ENCODE assay signal across 32 cellular contexts in the genomic region with DNA sequence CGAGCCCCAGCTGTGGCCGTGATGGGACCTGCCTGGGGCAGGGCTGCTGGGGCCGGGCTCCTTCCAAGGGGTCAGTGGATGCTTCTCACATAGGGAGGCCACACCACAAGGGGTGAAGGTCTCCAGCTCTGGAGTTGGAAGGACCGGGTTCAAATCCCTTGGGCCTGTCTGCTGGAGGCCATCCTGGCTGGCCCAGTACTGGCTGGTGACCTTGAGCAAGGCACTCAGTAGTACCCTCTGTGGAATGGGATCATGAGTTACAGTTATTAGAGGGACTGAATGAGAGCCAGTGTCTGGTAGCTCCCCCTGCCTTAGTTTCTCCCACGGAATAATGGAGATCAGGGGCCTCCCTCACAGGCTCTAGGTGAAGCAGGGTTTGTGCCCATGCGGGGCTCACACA. TPM values are rescaled to one million over a fixed set of nuclear protein-coding genes. Genes with fewer than 3 reads are reported as not detected.
"Had no signal": no experiment of that assay in that cellular context is flagged by ENCODE, and none has a peak within 500 bp of the region (broad histone marks: within the 10 kb centered on the region; RNA-seq: fewer than 3 reads in every experiment).

No MANE protein-coding gene starts in this region.

- H3K9me2 ChIP-seq: SK-N-SH had no signal

- H3K4me1 ChIP-seq: adrenal gland, body of pancreas, upper lobe of right lung had no signal

- ATAC-seq: body of pancreas, esophagus mucosa, foreskin keratinocyte, left lobe of liver, upper lobe of right lung had no signal

- H3K4me2 ChIP-seq: SK-N-SH, smooth muscle cell had no signal

- H3K4me3 ChIP-seq: adrenal gland, body of pancreas, cardiac muscle cell, coronary artery, heart left ventricle, lung, ovary, smooth muscle cell, suprapubic skin, tibial artery, upper lobe of right lung had no signal

- H3K27ac ChIP-seq: adrenal gland, body of pancreas, cardiac muscle cell, coronary artery, dorsolateral prefrontal cortex, foreskin keratinocyte, suprapubic skin, tibial artery, upper lobe of right lung had no signal

- H3K9me3 ChIP-seq: adrenal gland, body of pancreas, heart left ventricle, ovary, SK-N-SH, suprapubic skin, tibial artery, upper lobe of right lung had no signal

- H3K36me3 ChIP-seq: adrenal gland, cardiac muscle cell, heart left ventricle, ovary, suprapubic skin, tibial artery, upper lobe of right lung had no signal

- DNase-seq: activated CD4-positive, alpha-beta T cell treated with anti-CD3 and anti-CD28 coated beads for 4 hours; activated CD4-positive, alpha-beta T cell treated with anti-CD3 and anti-CD28 coated beads, Interleukin-2, amount 50 U/mL, for 4 hours; activated CD4-positive, CD25-positive, alpha-beta regulatory T cell; activated effector memory CD4-positive, alpha-beta T cell treated with anti-CD3 and anti-CD28 coated beads, Interleukin-2, amount 50 U/mL, for 16 hours; activated naive CD4-positive, alpha-beta T cell treated with anti-CD3 and anti-CD28 coated beads for 36 hours; activated naive CD8-positive, alpha-beta T cell treated with anti-CD3 and anti-CD28 coated beads for 36 hours; adrenal gland; aorta; body of pancreas; dorsolateral prefrontal cortex; foreskin keratinocyte; kidney glomerular epithelial cell; naive B cell; stimulated activated CD4-positive, alpha-beta T cell treated with anti-CD3 and anti-CD28 coated beads, Interleukin-15, amount 100 ng/mL, for 24 hours; stimulated activated CD4-positive, alpha-beta T cell treated with anti-CD3 and anti-CD28 coated beads, Interleukin-2, amount 100 ng/mL, for 24 hours; stimulated activated naive CD4-positive, alpha-beta T cell; SW 1271; T1000; tibial artery; upper lobe of right lung had no signal

- H3K9ac ChIP-seq: SK-N-SH had no signal

RNA-seq across cellular contexts. Expression of a gene that starts 58.3 kb away (rescaled TPM):
- total RNA-seq: activated naive CD4-positive, alpha-beta T cell treated with anti-CD3 and anti-CD28 coated beads for 36 hours; activated naive CD8-positive, alpha-beta T cell treated with anti-CD3 and anti-CD28 coated beads for 36 hours; activated T-helper 1 cell treated with anti-CD3 and anti-CD28 coated beads, Interleukin-12 subunit alpha, Interleukin-12 subunit beta, Interleukin-2, Interleukin-4 antibody, amounts not matched to agents 30 ng/mL and 10 ng/mL and 1 ng/mL, durations not matched to agents 14 hours and 24 hours and 36 hours; cardiac muscle cell; esophagus mucosa; left lobe of liver; renal cortical epithelial cell; smooth muscle cell had no signal
- polyA plus RNA-seq: aorta, cardiac muscle cell, SK-N-SH, smooth muscle cell had no signal
